ENCODE assay signal across 8 cellular contexts in genomic region chr19:7197169-7197759, GRCh38.
DNase-seq lines count a peak whose midpoint lies in the region; ATAC-seq and FAIRE-seq lines count a peak whose summit lies in the region.

No MANE protein-coding gene starts in this region.

- peaks cover 0 to 6% (median 0%) of the 10 kb centered on the region in 5 donors for H3K9me3 Mint-ChIP-seq in CD8-positive, alpha-beta memory T cell

- H3K27me3 ChIP-seq in CD8-positive, alpha-beta memory T cell (ENCODE audit: insufficient read depth, low read length, poor library complexity, severe bottlenecking): peaks cover 6% of the 10 kb centered on the region

- CTCF ChIA-PET in CD8-positive, alpha-beta memory T cell (lab: Charles Lee): no interaction called here

- peaks cover 6 to 12% of the 10 kb centered on the region in 2 donors for H3K27me3 Mint-ChIP-seq in CD8-positive, alpha-beta memory T cell

- H3K36me3 Mint-ChIP-seq in CD8-positive, alpha-beta memory T cell: peaks cover 0 to 2% (median 0%) of the 10 kb centered on the region in 3 donors

- ATAC-seq in GM21367 (IDR thresholded peaks at IDR 0.05; ENCODE audit: unreplicated experiment): peak; percentile 45

- H3K27ac Mint-ChIP-seq in CD8-positive, alpha-beta memory T cell: peak overlapping the region; percentile 90 to 99 (median 96)

- peaks cover 21% of the 10 kb centered on the region for H3K4me1 ChIP-seq in CD8-positive, alpha-beta memory T cell (ENCODE audit: insufficient read depth, low read length)

- H3K9me3 ChIP-seq in CD8-positive, alpha-beta memory T cell (ENCODE audit: low read length): no peaks in the 10 kb centered on the region

- peak overlapping the region; percentile 28 for H3K27ac ChIP-seq in CD8-positive, alpha-beta memory T cell (ENCODE audit: low read depth, low read length)

- peaks cover 17 to 29% (median 25%) of the 10 kb centered on the region in 3 donors for H3K4me1 Mint-ChIP-seq in CD8-positive, alpha-beta memory T cell

- POLR2A ChIA-PET in CD8-positive, alpha-beta memory T cell (lab: Charles Lee): no interaction called here

- no peaks in the 10 kb centered on the region for H3K36me3 ChIP-seq in CD8-positive, alpha-beta memory T cell (ENCODE audit: insufficient read depth, low read length)

- DNase-seq in CD8-positive, alpha-beta memory T cell: peak; percentile 70 to 87 (median 80)
- DNase-seq in HTR-8/SVneo (ENCODE audit: insufficient read length, low spot score) (peak; percentile 87), RCC 7860 (ENCODE audit: low spot score) (peak; percentile 37), fibroblast of gingiva (ENCODE audit: low read depth) (peak; percentile 93), myocyte (ENCODE audit: low read depth) (peak; percentile 95)
- peak; percentile 66 to 80 for DNase-seq in activated T-helper 1 cell treated with anti-CD3 and anti-CD28 coated beads, Interleukin-2, amount 50 U/mL, for 16 hours (ENCODE audit: low read depth in 1 of 2, low spot score in 1 of 2)
- peak; percentile 66 to 73 for DNase-seq in stimulated activated CD8-positive, alpha-beta memory T cell treated with anti-CD3 and anti-CD28 coated beads, Interleukin-7, amount 100 ng/mL, for 1 hour (ENCODE audit: low read depth in 2 of 2)

- H3K4me3 Mint-ChIP-seq in CD8-positive, alpha-beta memory T cell: peak overlapping the region; percentile 87 to 97 (median 92)

- H3K4me3 ChIP-seq in CD8-positive, alpha-beta memory T cell (ENCODE audit: low read length): peak overlapping the region; percentile 75

- FAIRE-seq in HTR-8/SVneo (lab: Jason Lieb, UNC) (peak; percentile 80), RCC 7860 (lab: Jason Lieb, UNC) (no peak)

Comparison
In these comparisons a context has a peak if more than half of its experiments do, and no peak if none do; other contexts are left out.
1. Peak in every context shown above with its lines: DNase-seq, ATAC-seq, H3K4me3 ChIP-seq and H3K27ac ChIP-seq.
2. DNase-seq: peak in every context shown above with its lines; median percentile 95 in myocyte; 93 in fibroblast of gingiva; 87 in HTR-8/SVneo; 80 in CD8-positive, alpha-beta memory T cell; 73 in activated T-helper 1 cell treated with anti-CD3 and anti-CD28 coated beads, Interleukin-2, amount 50 U/mL, for 16 hours; 70 in stimulated activated CD8-positive, alpha-beta memory T cell treated with anti-CD3 and anti-CD28 coated beads, Interleukin-7, amount 100 ng/mL, for 1 hour; 37 in RCC 7860.